ENCODE assay signal across 1 cellular context in the genomic region with DNA sequence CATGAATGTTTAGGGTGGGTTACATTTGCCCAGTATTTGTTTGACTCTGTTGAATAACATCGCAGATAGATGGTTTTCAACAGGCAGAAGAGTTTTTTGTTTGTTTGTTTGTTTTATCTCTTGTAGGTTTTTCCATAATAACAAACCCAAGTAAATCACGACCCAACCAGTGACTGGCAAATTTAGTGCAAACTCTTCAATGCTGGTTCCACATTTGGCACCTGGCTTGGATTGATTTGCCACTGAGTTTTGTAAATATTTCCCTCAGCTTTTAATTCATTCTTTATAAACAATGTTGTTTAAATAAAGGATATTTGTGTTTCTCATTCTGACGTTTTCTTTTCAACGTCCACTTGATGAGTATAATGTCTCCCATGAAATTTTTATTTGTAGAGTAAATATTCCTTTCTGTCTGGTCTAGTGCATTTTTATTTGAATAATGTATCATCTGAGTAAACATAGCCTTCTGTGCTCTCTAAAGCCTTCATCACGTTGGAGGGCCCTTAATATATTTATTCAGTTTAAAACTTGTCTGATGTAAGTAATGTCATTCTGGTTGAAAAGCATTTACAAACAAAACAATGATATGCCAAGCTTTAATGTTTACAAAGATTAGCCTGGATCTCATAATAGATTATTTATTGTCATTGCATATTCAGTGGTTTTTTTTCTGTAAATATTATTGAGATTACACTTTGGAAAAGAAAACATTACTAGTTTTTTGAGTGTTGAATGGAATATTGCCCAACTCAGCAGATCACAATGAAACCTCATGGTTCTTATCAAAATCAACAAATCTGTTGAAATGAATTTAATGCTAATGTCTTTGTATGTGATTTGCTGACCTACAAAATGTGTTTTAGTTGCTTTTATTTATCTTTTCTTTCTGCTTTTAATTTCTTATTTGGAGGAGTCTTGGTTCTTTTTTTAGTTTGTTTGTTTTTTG.
A peak's percentile ranks its signal among the peaks of the same experiment; 100 is the strongest.
TF ChIP-seq lines count a peak whose summit lies in the region.

No MANE protein-coding gene starts in this region.

TF ChIP-seq in HepG2, 621 proteins besides CTCF, POLR2A, EP300 and RAD21 (continued from another document and continues in another):
- TF ChIP-seq, protein P1, sequence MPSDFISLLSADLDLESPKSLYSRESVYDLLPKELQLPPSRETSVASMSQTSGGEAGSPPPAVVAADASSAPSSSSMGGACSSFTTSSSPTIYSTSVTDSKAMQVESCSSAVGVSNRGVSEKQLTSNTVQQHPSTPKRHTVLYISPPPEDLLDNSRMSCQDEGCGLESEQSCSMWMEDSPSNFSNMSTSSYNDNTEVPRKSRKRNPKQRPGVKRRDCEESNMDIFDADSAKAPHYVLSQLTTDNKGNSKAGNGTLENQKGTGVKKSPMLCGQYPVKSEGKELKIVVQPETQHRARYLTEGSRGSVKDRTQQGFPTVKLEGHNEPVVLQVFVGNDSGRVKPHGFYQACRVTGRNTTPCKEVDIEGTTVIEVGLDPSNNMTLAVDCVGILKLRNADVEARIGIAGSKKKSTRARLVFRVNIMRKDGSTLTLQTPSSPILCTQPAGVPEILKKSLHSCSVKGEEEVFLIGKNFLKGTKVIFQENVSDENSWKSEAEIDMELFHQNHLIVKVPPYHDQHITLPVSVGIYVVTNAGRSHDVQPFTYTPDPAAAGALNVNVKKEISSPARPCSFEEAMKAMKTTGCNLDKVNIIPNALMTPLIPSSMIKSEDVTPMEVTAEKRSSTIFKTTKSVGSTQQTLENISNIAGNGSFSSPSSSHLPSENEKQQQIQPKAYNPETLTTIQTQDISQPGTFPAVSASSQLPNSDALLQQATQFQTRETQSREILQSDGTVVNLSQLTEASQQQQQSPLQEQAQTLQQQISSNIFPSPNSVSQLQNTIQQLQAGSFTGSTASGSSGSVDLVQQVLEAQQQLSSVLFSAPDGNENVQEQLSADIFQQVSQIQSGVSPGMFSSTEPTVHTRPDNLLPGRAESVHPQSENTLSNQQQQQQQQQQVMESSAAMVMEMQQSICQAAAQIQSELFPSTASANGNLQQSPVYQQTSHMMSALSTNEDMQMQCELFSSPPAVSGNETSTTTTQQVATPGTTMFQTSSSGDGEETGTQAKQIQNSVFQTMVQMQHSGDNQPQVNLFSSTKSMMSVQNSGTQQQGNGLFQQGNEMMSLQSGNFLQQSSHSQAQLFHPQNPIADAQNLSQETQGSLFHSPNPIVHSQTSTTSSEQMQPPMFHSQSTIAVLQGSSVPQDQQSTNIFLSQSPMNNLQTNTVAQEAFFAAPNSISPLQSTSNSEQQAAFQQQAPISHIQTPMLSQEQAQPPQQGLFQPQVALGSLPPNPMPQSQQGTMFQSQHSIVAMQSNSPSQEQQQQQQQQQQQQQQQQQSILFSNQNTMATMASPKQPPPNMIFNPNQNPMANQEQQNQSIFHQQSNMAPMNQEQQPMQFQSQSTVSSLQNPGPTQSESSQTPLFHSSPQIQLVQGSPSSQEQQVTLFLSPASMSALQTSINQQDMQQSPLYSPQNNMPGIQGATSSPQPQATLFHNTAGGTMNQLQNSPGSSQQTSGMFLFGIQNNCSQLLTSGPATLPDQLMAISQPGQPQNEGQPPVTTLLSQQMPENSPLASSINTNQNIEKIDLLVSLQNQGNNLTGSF (CRISPR knock-in tag; IDR thresholded peaks at IDR 0.05) = no peak
- TF ChIP-seq, protein P2, sequence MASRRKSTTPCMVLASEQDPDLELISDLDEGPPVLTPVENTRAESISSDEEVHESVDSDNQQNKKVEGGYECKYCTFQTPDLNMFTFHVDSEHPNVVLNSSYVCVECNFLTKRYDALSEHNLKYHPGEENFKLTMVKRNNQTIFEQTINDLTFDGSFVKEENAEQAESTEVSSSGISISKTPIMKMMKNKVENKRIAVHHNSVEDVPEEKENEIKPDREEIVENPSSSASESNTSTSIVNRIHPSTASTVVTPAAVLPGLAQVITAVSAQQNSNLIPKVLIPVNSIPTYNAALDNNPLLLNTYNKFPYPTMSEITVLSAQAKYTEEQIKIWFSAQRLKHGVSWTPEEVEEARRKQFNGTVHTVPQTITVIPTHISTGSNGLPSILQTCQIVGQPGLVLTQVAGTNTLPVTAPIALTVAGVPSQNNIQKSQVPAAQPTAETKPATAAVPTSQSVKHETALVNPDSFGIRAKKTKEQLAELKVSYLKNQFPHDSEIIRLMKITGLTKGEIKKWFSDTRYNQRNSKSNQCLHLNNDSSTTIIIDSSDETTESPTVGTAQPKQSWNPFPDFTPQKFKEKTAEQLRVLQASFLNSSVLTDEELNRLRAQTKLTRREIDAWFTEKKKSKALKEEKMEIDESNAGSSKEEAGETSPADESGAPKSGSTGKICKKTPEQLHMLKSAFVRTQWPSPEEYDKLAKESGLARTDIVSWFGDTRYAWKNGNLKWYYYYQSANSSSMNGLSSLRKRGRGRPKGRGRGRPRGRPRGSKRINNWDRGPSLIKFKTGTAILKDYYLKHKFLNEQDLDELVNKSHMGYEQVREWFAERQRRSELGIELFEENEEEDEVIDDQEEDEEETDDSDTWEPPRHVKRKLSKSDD (CRISPR knock-in tag; IDR thresholded peaks at IDR 0.05; ENCODE audit: low read depth) = no peak
- no peak for TF ChIP-seq HHEX (CRISPR knock-in tag; IDR thresholded peaks at IDR 0.05)
- TF ChIP-seq ZFP62 (CRISPR knock-in tag; IDR thresholded peaks at IDR 0.05) = no peak
- no peak for TF ChIP-seq MIXL1 (CRISPR knock-in tag; IDR thresholded peaks at IDR 0.05)
- TF ChIP-seq, protein P3, sequence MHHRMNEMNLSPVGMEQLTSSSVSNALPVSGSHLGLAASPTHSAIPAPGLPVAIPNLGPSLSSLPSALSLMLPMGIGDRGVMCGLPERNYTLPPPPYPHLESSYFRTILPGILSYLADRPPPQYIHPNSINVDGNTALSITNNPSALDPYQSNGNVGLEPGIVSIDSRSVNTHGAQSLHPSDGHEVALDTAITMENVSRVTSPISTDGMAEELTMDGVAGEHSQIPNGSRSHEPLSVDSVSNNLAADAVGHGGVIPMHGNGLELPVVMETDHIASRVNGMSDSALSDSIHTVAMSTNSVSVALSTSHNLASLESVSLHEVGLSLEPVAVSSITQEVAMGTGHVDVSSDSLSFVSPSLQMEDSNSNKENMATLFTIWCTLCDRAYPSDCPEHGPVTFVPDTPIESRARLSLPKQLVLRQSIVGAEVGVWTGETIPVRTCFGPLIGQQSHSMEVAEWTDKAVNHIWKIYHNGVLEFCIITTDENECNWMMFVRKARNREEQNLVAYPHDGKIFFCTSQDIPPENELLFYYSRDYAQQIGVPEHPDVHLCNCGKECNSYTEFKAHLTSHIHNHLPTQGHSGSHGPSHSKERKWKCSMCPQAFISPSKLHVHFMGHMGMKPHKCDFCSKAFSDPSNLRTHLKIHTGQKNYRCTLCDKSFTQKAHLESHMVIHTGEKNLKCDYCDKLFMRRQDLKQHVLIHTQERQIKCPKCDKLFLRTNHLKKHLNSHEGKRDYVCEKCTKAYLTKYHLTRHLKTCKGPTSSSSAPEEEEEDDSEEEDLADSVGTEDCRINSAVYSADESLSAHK (CRISPR knock-in tag; IDR thresholded peaks at IDR 0.05; ENCODE audit: borderline replicate concordance) = no peak
- 0 out of 2 replicates have a peak, but pooled peaks have one; percentile 17 for TF ChIP-seq SKIL (CRISPR knock-in tag; IDR thresholded peaks at IDR 0.05; ENCODE audit: borderline replicate concordance)
- TF ChIP-seq, protein P4, sequence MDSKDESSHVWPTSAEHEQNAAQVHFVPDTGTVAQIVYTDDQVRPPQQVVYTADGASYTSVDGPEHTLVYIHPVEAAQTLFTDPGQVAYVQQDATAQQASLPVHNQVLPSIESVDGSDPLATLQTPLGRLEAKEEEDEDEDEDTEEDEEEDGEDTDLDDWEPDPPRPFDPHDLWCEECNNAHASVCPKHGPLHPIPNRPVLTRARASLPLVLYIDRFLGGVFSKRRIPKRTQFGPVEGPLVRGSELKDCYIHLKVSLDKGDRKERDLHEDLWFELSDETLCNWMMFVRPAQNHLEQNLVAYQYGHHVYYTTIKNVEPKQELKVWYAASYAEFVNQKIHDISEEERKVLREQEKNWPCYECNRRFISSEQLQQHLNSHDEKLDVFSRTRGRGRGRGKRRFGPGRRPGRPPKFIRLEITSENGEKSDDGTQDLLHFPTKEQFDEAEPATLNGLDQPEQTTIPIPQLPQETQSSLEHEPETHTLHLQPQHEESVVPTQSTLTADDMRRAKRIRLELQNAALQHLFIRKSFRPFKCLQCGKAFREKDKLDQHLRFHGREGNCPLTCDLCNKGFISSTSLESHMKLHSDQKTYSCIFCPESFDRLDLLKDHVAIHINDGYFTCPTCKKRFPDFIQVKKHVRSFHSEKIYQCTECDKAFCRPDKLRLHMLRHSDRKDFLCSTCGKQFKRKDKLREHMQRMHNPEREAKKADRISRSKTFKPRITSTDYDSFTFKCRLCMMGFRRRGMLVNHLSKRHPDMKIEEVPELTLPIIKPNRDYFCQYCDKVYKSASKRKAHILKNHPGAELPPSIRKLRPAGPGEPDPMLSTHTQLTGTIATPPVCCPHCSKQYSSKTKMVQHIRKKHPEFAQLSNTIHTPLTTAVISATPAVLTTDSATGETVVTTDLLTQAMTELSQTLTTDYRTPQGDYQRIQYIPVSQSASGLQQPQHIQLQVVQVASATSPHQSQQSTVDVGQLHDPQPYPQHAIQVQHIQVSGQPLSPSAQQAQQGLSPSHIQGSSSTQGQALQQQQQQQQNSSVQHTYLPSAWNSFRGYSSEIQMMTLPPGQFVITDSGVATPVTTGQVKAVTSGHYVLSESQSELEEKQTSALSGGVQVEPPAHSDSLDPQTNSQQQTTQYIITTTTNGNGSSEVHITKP (CRISPR knock-in tag; IDR thresholded peaks at IDR 0.05; ENCODE audit: low read depth) = no peak
- no peak for TF ChIP-seq MTF1 (CRISPR knock-in tag; IDR thresholded peaks at IDR 0.05)
- TF ChIP-seq ZNF329 (CRISPR knock-in tag; IDR thresholded peaks at IDR 0.05; ENCODE audit: low read depth) = no peak
- no peak for TF ChIP-seq MTA1 (CRISPR knock-in tag; IDR thresholded peaks at IDR 0.05; ENCODE audit: borderline replicate concordance)
- TF ChIP-seq NFATC3 (CRISPR knock-in tag; IDR thresholded peaks at IDR 0.05) = no peak
- no peak for TF ChIP-seq HINFP (CRISPR knock-in tag; IDR thresholded peaks at IDR 0.05; ENCODE audit: low read depth)
- TF ChIP-seq, protein P5, sequence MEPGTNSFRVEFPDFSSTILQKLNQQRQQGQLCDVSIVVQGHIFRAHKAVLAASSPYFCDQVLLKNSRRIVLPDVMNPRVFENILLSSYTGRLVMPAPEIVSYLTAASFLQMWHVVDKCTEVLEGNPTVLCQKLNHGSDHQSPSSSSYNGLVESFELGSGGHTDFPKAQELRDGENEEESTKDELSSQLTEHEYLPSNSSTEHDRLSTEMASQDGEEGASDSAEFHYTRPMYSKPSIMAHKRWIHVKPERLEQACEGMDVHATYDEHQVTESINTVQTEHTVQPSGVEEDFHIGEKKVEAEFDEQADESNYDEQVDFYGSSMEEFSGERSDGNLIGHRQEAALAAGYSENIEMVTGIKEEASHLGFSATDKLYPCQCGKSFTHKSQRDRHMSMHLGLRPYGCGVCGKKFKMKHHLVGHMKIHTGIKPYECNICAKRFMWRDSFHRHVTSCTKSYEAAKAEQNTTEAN (CRISPR knock-in tag; conservative IDR thresholded peaks at IDR 0.05) = no peak
- TF ChIP-seq ZNF607 (CRISPR knock-in tag; IDR thresholded peaks at IDR 0.05; ENCODE audit: borderline replicate concordance) = no peak
- TF ChIP-seq CHD2 (IDR thresholded peaks at IDR 0.05; ENCODE audit: low read depth, low read length) = no peak
- TF ChIP-seq NFIC (IDR thresholded peaks at IDR 0.05; ENCODE audit: low read length) = peak; percentile 84; the same call in 1 of the 2 replicates
- TF ChIP-seq DRAP1 (CRISPR knock-in tag; IDR thresholded peaks at IDR 0.05) = no peak
- TF ChIP-seq, protein P6, sequence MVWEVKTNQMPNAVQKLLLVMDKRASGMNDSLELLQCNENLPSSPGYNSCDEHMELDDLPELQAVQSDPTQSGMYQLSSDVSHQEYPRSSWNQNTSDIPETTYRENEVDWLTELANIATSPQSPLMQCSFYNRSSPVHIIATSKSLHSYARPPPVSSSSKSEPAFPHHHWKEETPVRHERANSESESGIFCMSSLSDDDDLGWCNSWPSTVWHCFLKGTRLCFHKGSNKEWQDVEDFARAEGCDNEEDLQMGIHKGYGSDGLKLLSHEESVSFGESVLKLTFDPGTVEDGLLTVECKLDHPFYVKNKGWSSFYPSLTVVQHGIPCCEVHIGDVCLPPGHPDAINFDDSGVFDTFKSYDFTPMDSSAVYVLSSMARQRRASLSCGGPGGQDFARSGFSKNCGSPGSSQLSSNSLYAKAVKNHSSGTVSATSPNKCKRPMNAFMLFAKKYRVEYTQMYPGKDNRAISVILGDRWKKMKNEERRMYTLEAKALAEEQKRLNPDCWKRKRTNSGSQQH (CRISPR knock-in tag; IDR thresholded peaks at IDR 0.05; ENCODE audit: low read depth) = no peak
- no peak for TF ChIP-seq NFKBIZ (CRISPR knock-in tag; IDR thresholded peaks at IDR 0.05)
- no peak for TF ChIP-seq PAWR (CRISPR knock-in tag; IDR thresholded peaks at IDR 0.05; ENCODE audit: borderline replicate concordance)
- no peak for TF ChIP-seq ZNF572 (CRISPR knock-in tag; IDR thresholded peaks at IDR 0.05)
